Comparison of ENCODE assay signal across 8 cellular contexts in the genomic region with DNA sequence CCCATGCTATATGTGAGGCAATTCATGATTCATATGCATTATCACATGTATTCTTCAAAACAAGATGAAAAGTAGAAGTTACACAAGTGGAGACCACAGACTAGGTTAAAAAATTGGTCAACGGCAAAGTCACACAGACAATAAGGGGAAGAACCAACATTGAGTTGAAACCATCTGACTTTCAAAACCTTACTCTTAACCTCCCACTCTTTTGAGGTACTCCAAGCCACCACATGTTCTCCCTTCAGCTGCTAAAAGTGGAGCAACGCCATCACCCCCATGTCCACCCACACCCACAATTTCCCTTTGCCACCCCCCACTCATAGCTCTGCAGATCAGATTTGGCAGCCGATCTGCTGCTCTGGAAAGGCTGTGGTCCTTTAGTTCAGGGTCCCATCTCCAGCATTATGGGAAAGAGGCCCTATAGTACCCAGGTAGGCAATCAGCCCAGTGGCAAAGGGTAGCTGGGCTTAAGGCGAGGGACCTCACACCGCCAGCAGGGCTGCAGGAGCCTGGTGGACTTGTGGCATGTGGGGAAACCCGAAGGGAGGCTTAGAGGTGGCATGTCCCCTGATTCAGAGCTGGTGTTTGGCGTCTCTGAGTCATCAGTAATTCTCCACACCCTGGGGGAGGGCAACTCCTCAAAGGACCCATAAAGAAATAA. TPM values are rescaled to one million over a fixed set of nuclear protein-coding genes. Genes with fewer than 3 reads are reported as not detected.
DNase-seq lines count a peak whose midpoint lies in the region; ATAC-seq, FAIRE-seq and TF ChIP-seq lines count a peak whose summit lies in the region.

No MANE protein-coding gene starts in this region.

- ATAC-seq in Right ventricle myocardium inferior, result peak; percentile 20
- no peak for ATAC-seq in left ventricle myocardium superior
- peak; percentile 66 for ATAC-seq in HG02970 (IDR thresholded peaks at IDR 0.05; ENCODE audit: low FRiP score, unreplicated experiment)
- ATAC-seq in gastrocnemius medialis, result no peak

- DNase-seq in Right ventricle myocardium inferior (ENCODE audit: missing footprints) (no peak), left ventricle myocardium superior (no peak), RCC 7860 (ENCODE audit: low spot score) (peak; percentile 64), neuronal stem cell (ENCODE audit: low spot score) (no peak), A673 (ENCODE audit: low spot score) (no peak), lower leg skin (ENCODE audit: low spot score in 2 of 2) (no peak), gastrocnemius medialis (no peak)

- no peak overlapping the region for H3K4me3 ChIP-seq in neuronal stem cell (ENCODE audit: low read length in 2 of 2)
- H3K4me3 ChIP-seq in A673 (ENCODE audit: low read depth, low read length, poor library complexity, severe bottlenecking), result no peak overlapping the region
- H3K4me3 ChIP-seq in lower leg skin (ENCODE audit: low read depth, poor library complexity, severe bottlenecking), result no peak overlapping the region
- no peak overlapping the region for H3K4me3 ChIP-seq in gastrocnemius medialis

- H3K36me3 ChIP-seq in neuronal stem cell (replicated peaks in 1 of 2; ENCODE audit: control insufficient read depth in 2 of 2, insufficient read depth in 2 of 2, low read length in 2 of 2) (no peaks in the 10 kb centered on the region), A673 (ENCODE audit: insufficient read depth, low read length, poor library complexity, severe bottlenecking) (no peaks in the 10 kb centered on the region), gastrocnemius medialis (no peaks in the 10 kb centered on the region)

- H3K14ac ChIP-seq in neuronal stem cell (ENCODE audit: low read length), result no peak overlapping the region

- CTCF ChIA-PET in A673 (lab: Charles Lee), result interaction anchor here (1.5 to 2.0 kb wide), 3 partner anchors 78 to 429 kb away, joined by 3 to 9 read pairs (median 6); no protein-coding TSS in a partner anchor

- no peak overlapping the region for H3K4me2 ChIP-seq in neuronal stem cell (ENCODE audit: insufficient read depth, low read length, poor library complexity, severe bottlenecking)

- no peak overlapping the region for H3K18ac ChIP-seq in neuronal stem cell (ENCODE audit: low read length)

- H2BK120ac ChIP-seq in neuronal stem cell (ENCODE audit: low read depth, low read length), result no peak overlapping the region

- TF ChIP-seq CTCF in A673 (conservative IDR thresholded peaks at IDR 0.05; ENCODE audit: low read depth, low read length), result no peak
- TF ChIP-seq CTCF in lower leg skin (IDR thresholded peaks at IDR 0.05), result no peak
- TF ChIP-seq CTCF in gastrocnemius medialis (IDR thresholded peaks at IDR 0.05 in 4 of 5, conservative IDR thresholded peaks at IDR 0.05 in 1 of 5), result no peak

- POLR2A ChIA-PET in A673 (lab: Charles Lee; ENCODE audit: low non-redundant PET), result no interaction called here

- no peak overlapping the region for H2AK5ac ChIP-seq in neuronal stem cell (ENCODE audit: low read depth, low read length)

- no peak overlapping the region for H4K91ac ChIP-seq in neuronal stem cell (ENCODE audit: low read depth, low read length, poor library complexity)

- H2BK15ac ChIP-seq in neuronal stem cell (ENCODE audit: low read length), result no peak overlapping the region

- TF ChIP-seq POLR2A in lower leg skin (IDR thresholded peaks at IDR 0.05), result no peak
- no peak for TF ChIP-seq POLR2A in gastrocnemius medialis (IDR thresholded peaks at IDR 0.05)

- H3K79me1 ChIP-seq in neuronal stem cell (ENCODE audit: low read depth, low read length), result no peaks in the 10 kb centered on the region

- no TSS peak for BruUV-seq in A673 (replicated peaks; lab: Mats Ljungman, UMichigan)

- H2AFZ ChIP-seq in neuronal stem cell (ENCODE audit: low read length), result no peak overlapping the region

- H3K4ac ChIP-seq in neuronal stem cell (ENCODE audit: low read length), result no peak overlapping the region

- H3K4me1 ChIP-seq in neuronal stem cell (ENCODE audit: control insufficient read depth in 2 of 2, insufficient read depth in 1 of 2, low read depth in 1 of 2, low read length in 2 of 2), result no peaks in the 10 kb centered on the region
- peaks cover 4% of the 10 kb centered on the region for H3K4me1 ChIP-seq in A673 (ENCODE audit: insufficient read depth, low read length, poor library complexity, severe bottlenecking)
- no peaks in the 10 kb centered on the region for H3K4me1 ChIP-seq in gastrocnemius medialis

- intact Hi-C loops in Right ventricle myocardium inferior (cut with DNase I), result no loop called here
- intact Hi-C loops in left ventricle myocardium superior (cut with micrococcal nuclease), result loop anchor here (10.0 kb wide), 1 partner anchor 78 kb away; no protein-coding TSS in a partner anchor
- intact Hi-C loops in A673 (cut with micrococcal nuclease; ENCODE audit: unreplicated experiment), result loop anchor here (5.0 to 10.0 kb wide), 2 partner anchors 161 to 242 kb away; no protein-coding TSS in a partner anchor
- intact Hi-C loops in lower leg skin (cut with DNase I; ENCODE audit: low total_unique reads), result no loop called here
- intact Hi-C loops in gastrocnemius medialis (cut with DNase I; ENCODE audit: low total_unique reads), result loop anchor here (10.0 kb wide), 1 partner anchor 578 kb away; a partner anchor contains a TSS

- H3K27me3 ChIP-seq in neuronal stem cell (ENCODE audit: control insufficient read depth in 3 of 3, insufficient read depth in 3 of 3, low read depth in 1 of 3, low read length in 3 of 3), result no peaks in the 10 kb centered on the region
- H3K27me3 ChIP-seq in A673 (replicated peaks; ENCODE audit: insufficient read depth, low read depth, low read length, poor library complexity), result no peaks in the 10 kb centered on the region
- H3K27me3 ChIP-seq in gastrocnemius medialis, result no peaks in the 10 kb centered on the region

- no peak overlapping the region for H3K27ac ChIP-seq in neuronal stem cell (replicated peaks; ENCODE audit: low read length)
- no peak overlapping the region for H3K27ac ChIP-seq in A673 (ENCODE audit: low read depth, low read length, poor library complexity, severe bottlenecking)
- H3K27ac ChIP-seq in gastrocnemius medialis, result no peak overlapping the region

- H3K23ac ChIP-seq in neuronal stem cell (ENCODE audit: low read depth, low read length, poor library complexity), result no peak overlapping the region

- peak; percentile 77 for FAIRE-seq in RCC 7860 (lab: Jason Lieb, UNC)

- no CpG with 5 or more reads among the region's 7 CpGs for WGBS in neuronal stem cell (ENCODE audit: extremely low coverage in 2 of 2, insufficient read length in 2 of 2, insufficient replicate concordance in 1 of 2), 2 donors
- 64 to 71% methylated on average over 7 of the region's 7 CpGs for WGBS in lower leg skin, 2 donors

- no peak overlapping the region for H2BK5ac ChIP-seq in neuronal stem cell (ENCODE audit: low read length)

- H4K8ac ChIP-seq in neuronal stem cell (ENCODE audit: low read depth, low read length), result no peak overlapping the region

- H2BK12ac ChIP-seq in neuronal stem cell (ENCODE audit: low read length), result peak overlapping the region; percentile 10

- no peak overlapping the region for H3K9ac ChIP-seq in neuronal stem cell (ENCODE audit: low read depth, low read length, poor library complexity)

- no peaks in the 10 kb centered on the region for H3K9me3 ChIP-seq in neuronal stem cell (replicated peaks in 1 of 2; ENCODE audit: control insufficient read depth in 2 of 2, insufficient read depth in 1 of 2, low read depth in 1 of 2, low read length in 2 of 2)
- H3K9me3 ChIP-seq in A673 (ENCODE audit: low read depth, low read length, poor library complexity, severe bottlenecking), result no peaks in the 10 kb centered on the region
- no peaks in the 10 kb centered on the region for H3K9me3 ChIP-seq in gastrocnemius medialis

- in situ Hi-C loops in gastrocnemius medialis (cut with MboI; ENCODE audit: low sequenced_read_pairs in 4 of 4), result loop anchor here in 1 of 4 donors (10.0 kb wide), 1 partner anchor 78 kb away; no protein-coding TSS in a partner anchor

RNA-seq across cellular contexts. Expression of a gene that starts 33.5 kb away (rescaled TPM):
- 33.7 TPM for total RNA-seq in Right ventricle myocardium inferior
- total RNA-seq in left ventricle myocardium superior, result 20.4 TPM
- 0.01 TPM for polyA plus RNA-seq in neuronal stem cell (2013, experiment 1 of 2)
- 0.03 TPM for polyA plus RNA-seq in neuronal stem cell (2013, experiment 2 of 2)
- 0.22 TPM in 1 of 2 replicates, not detected in the other for total RNA-seq in A673 (2021)
- 1 to 10 TPM; 2.6 to 5.8 (median 3.3) TPM for total RNA-seq in lower leg skin
- total RNA-seq in gastrocnemius medialis, result 1 to 10 TPM; 1.8 to 6.7 (median 5.1) TPM

Comparison
In these comparisons a context has a peak if more than half of its experiments do, and no peak if none do; other contexts are left out.
1. ATAC-seq: peak in Right ventricle myocardium inferior (single experiment) and HG02970 (single experiment); none in left ventricle myocardium superior (single experiment) and gastrocnemius medialis (0 of 2).
2. intact Hi-C loops: an anchor here in left ventricle myocardium superior (10.0 kb wide), A673 (5.0 to 10.0 kb wide) and gastrocnemius medialis (10.0 kb wide); none called in Right ventricle myocardium inferior and lower leg skin.